7 cellular contexts compared by ENCODE assay signal in the genomic region with DNA sequence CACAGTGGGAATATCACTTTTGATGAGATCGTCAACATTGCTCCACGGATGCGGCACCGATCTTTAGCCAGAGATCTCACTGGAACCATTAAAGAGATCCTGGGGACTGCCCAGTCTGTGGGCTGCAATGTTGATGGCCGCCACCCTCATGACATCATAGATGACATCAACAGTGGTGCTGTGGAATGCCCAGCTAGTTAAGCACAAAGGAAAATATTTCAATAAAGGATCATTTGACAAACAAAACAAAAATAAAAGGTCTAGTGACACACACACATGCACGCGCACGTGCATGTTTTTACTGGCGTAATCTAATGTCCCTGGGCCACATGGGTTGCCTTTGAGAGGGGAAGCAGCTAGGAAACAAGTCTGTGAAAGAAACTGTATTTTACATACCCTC.
A peak's percentile ranks its signal among the peaks of the same experiment; 100 is the strongest.
DNase-seq lines count a peak whose midpoint lies in the region; ATAC-seq, FAIRE-seq and TF ChIP-seq lines count a peak whose summit lies in the region.
"Not testable (repeated sequence)": the region's sequence is repeated elsewhere in the genome, so short reads cannot be mapped to it uniquely, and the experiment has no call there.

No MANE protein-coding gene starts in this region.

- not testable (repeated sequence) for H2BK12ac ChIP-seq in neuronal stem cell (ENCODE audit: low read length)

- intact Hi-C loops in K562 (cut with micrococcal nuclease): not testable (repeated sequence)

- H2AFZ ChIP-seq in SK-N-SH (ENCODE audit: low read depth): peak overlapping the region; percentile 72; the same call in 1 of the 2 replicates
- not testable (repeated sequence) for H2AFZ ChIP-seq in K562 (ENCODE audit: low read depth, low read length)
- H2AFZ ChIP-seq in neuronal stem cell (ENCODE audit: low read length): peak overlapping the region; percentile 29

- H3K79me1 ChIP-seq in neuronal stem cell (ENCODE audit: low read depth, low read length): not testable (repeated sequence)

- not testable (repeated sequence) for H3K4me1 ChIP-seq in SK-N-SH (ENCODE audit: control insufficient read depth in 1 of 2, insufficient read depth in 2 of 2, low read depth in 1 of 2, low read length in 1 of 2); neuronal stem cell (ENCODE audit: control insufficient read depth in 2 of 2, insufficient read depth in 1 of 2, low read depth in 1 of 2, low read length in 2 of 2)
- peaks cover 12 to 16% of the 10 kb centered on the region in 2 experiments; a peak in 4 of 5 replicates for H3K4me1 ChIP-seq in K562 (replicated peaks in 1 of 2; ENCODE audit: control insufficient read depth in 2 of 2, insufficient read depth in 2 of 2, low read length in 2 of 2)

- not testable (repeated sequence) for H2BK5ac ChIP-seq in neuronal stem cell (ENCODE audit: low read length)

- H2AK5ac ChIP-seq in neuronal stem cell (ENCODE audit: low read depth, low read length): not testable (repeated sequence)

- H3K27me3 ChIP-seq in SK-N-SH (ENCODE audit: insufficient read depth); K562 (ENCODE audit: control insufficient read depth in 2 of 2, insufficient read depth in 2 of 2, low read length in 2 of 2); neuronal stem cell (ENCODE audit: control insufficient read depth in 3 of 3, insufficient read depth in 3 of 3, low read depth in 1 of 3, low read length in 3 of 3): not testable (repeated sequence)

- not testable (repeated sequence) for TF ChIP-seq RAD21 in SK-N-SH (IDR thresholded peaks at IDR 0.05; ENCODE audit: low read length); K562 (CRISPR knock-in tag; conservative IDR thresholded peaks at IDR 0.05 in 1 of 2, IDR thresholded peaks at IDR 0.05 in 1 of 2)

- 94% methylated on average over 9 of the region's 9 CpGs for WGBS in SK-N-SH (ENCODE audit: low lambda C conversion rate)
- 88% methylated on average over 9 of the region's 9 CpGs for WGBS in K562 (ENCODE audit: insufficient coverage, low coverage, missing lambda C conversion rate)
- no CpG with 5 or more reads among the region's 9 CpGs for WGBS in neuronal stem cell (ENCODE audit: extremely low coverage in 2 of 2, insufficient read length in 2 of 2, insufficient replicate concordance in 1 of 2), 2 donors

- not testable (repeated sequence) for H3K9me3 Mint-ChIP-seq in type B pancreatic cell

- not testable (repeated sequence) for TF ChIP-seq EP300 in SK-N-SH (IDR thresholded peaks at IDR 0.05; ENCODE audit: borderline replicate concordance in 1 of 2, low read depth in 1 of 2, low read length in 1 of 2); K562 (IDR thresholded peaks at IDR 0.05; ENCODE audit: low read length)

- not testable (repeated sequence) for TF ChIP-seq CTCF in SK-N-SH (IDR thresholded peaks at IDR 0.05); K562 (IDR thresholded peaks at IDR 0.05 in 2 of 3, conservative IDR thresholded peaks at IDR 0.05 in 1 of 3; ENCODE audit: insufficient read depth in 2 of 3, low read depth in 1 of 3, low read length in 3 of 3); fibroblast of mammary gland (conservative IDR thresholded peaks at IDR 0.05; ENCODE audit: control insufficient read depth, insufficient read depth, low read depth, low read length); type B pancreatic cell (conservative IDR thresholded peaks at IDR 0.05)

- not testable (repeated sequence) for H3K9me1 ChIP-seq in K562 (ENCODE audit: control insufficient read depth, insufficient read depth, low read length)

- H3K9me3 ChIP-seq in SK-N-SH; K562 (replicated peaks; ENCODE audit: control insufficient read depth, insufficient read depth, low read depth, low read length); neuronal stem cell (replicated peaks in 1 of 2; ENCODE audit: control insufficient read depth in 2 of 2, insufficient read depth in 1 of 2, low read depth in 1 of 2, low read length in 2 of 2): not testable (repeated sequence)

- not testable (repeated sequence) for H3K79me2 ChIP-seq in SK-N-SH (ENCODE audit: insufficient read depth); K562 (ENCODE audit: control insufficient read depth, insufficient read depth, low read length)

- H3K27me3 Mint-ChIP-seq in type B pancreatic cell: not testable (repeated sequence)

- in situ Hi-C loops in K562 (cut with MboI): not testable (repeated sequence)

- H3K18ac ChIP-seq in neuronal stem cell (ENCODE audit: low read length): not testable (repeated sequence)

- H3F3A ChIP-seq in SK-N-SH (replicated peaks; ENCODE audit: insufficient read depth): not testable (repeated sequence)

- H3K27ac ChIP-seq in SK-N-SH (ENCODE audit: low read depth in 2 of 2, low read length in 1 of 2); K562 (ENCODE audit: extremely low read depth, low read depth, low read length); neuronal stem cell (replicated peaks; ENCODE audit: low read length): not testable (repeated sequence)

- not testable (repeated sequence) for BruUV-seq in K562 (replicated peaks; lab: Mats Ljungman, UMichigan)

- not testable (repeated sequence) for H3K14ac ChIP-seq in neuronal stem cell (ENCODE audit: low read length)

- H3K4ac ChIP-seq in neuronal stem cell (ENCODE audit: low read length): not testable (repeated sequence)

- H4K91ac ChIP-seq in neuronal stem cell (ENCODE audit: low read depth, low read length, poor library complexity): not testable (repeated sequence)

- POLR2A ChIA-PET in SK-N-SH (lab: Yijun Ruan, JAX); K562 (lab: Yijun Ruan, JAX): not testable (repeated sequence)

- CTCF ChIA-PET in SK-N-SH (lab: Yijun Ruan, JAX) (interaction anchor here (0.7 to 1.3 kb wide), 3 partner anchors 20 to 119 kb away, joined by 3 read pairs; no protein-coding TSS in a partner anchor), K562 (lab: Yijun Ruan, JAX; ENCODE audit: low intra/inter-chr PET ratio) (interaction anchor here (0.6 kb wide), 1 partner anchor 117 kb away, joined by 3 read pairs; no protein-coding TSS in a partner anchor)

- H2BK15ac ChIP-seq in neuronal stem cell (ENCODE audit: low read length): not testable (repeated sequence)

- not testable (repeated sequence) for H4K20me1 ChIP-seq in SK-N-SH (ENCODE audit: insufficient read depth); K562 (replicated peaks; ENCODE audit: control insufficient read depth, insufficient read depth, low read length)

- not testable (repeated sequence) for H3K36me3 ChIP-seq in SK-N-SH (replicated peaks in 1 of 2; ENCODE audit: control insufficient read depth in 1 of 2, insufficient read depth in 2 of 2, low read length in 1 of 2); K562 (ENCODE audit: control insufficient read depth, insufficient read depth, low read length); neuronal stem cell (replicated peaks in 1 of 2; ENCODE audit: control insufficient read depth in 2 of 2, insufficient read depth in 2 of 2, low read length in 2 of 2)

- not testable (repeated sequence) for H3K9me2 ChIP-seq in SK-N-SH

- not testable (repeated sequence) for H3K36me3 Mint-ChIP-seq in type B pancreatic cell

- not testable (repeated sequence) for H3K4me3 Mint-ChIP-seq in type B pancreatic cell

- peak; percentile 62 for DNase-seq in EH (ENCODE audit: low read depth)
- DNase-seq in SK-N-SH; K562 (ENCODE audit: extremely low read depth in 1 of 4, low spot score in 3 of 4); neuronal stem cell (ENCODE audit: low spot score); type B pancreatic cell (ENCODE audit: extremely low spot score, unreplicated experiment): not testable (repeated sequence)
- DNase-seq in fibroblast of mammary gland (ENCODE audit: low read depth): peak; percentile 51
- peak; percentile 57 for DNase-seq in left kidney (ENCODE audit: low read depth, low spot score)

- not testable (repeated sequence) for ATAC-seq in K562

- not testable (repeated sequence) for H2BK120ac ChIP-seq in neuronal stem cell (ENCODE audit: low read depth, low read length)

- H3K27ac Mint-ChIP-seq in type B pancreatic cell: peak overlapping the region; percentile 72

- H3K9ac ChIP-seq in SK-N-SH; K562 (ENCODE audit: insufficient read depth in 1 of 2, low read depth in 2 of 2, low read length in 2 of 2); neuronal stem cell (ENCODE audit: low read depth, low read length, poor library complexity): not testable (repeated sequence)

- H4K8ac ChIP-seq in neuronal stem cell (ENCODE audit: low read depth, low read length): not testable (repeated sequence)

- TF ChIP-seq POLR2A in K562 (conservative IDR thresholded peaks at IDR 0.05): not testable (repeated sequence)

- not testable (repeated sequence) for H3K4me3 ChIP-seq in SK-N-SH (ENCODE audit: low read depth in 2 of 2, low read length in 1 of 2); K562; fibroblast of mammary gland (ENCODE audit: control insufficient read depth, low read depth, low read length); neuronal stem cell (ENCODE audit: low read length in 2 of 2)

- H3K4me2 ChIP-seq in SK-N-SH; K562 (ENCODE audit: insufficient read depth, low read length); neuronal stem cell (ENCODE audit: insufficient read depth, low read length, poor library complexity, severe bottlenecking): not testable (repeated sequence)

- H3K23ac ChIP-seq in neuronal stem cell (ENCODE audit: low read depth, low read length, poor library complexity): not testable (repeated sequence)

- FAIRE-seq in K562 (lab: Jason Lieb, UNC): not testable (repeated sequence)

- peaks cover 31% of the 10 kb centered on the region for H3K4me1 Mint-ChIP-seq in type B pancreatic cell (ENCODE audit: unreplicated experiment)

TF ChIP-seq in K562, 482 proteins besides CTCF, POLR2A, EP300 and RAD21 (continues in another document):
- TF ChIP-seq ATF7 (IDR thresholded peaks at IDR 0.05) (peak; percentile 66), ATF3 (IDR thresholded peaks at IDR 0.05) (peak; percentile 70), CREM (IDR thresholded peaks at IDR 0.05; ENCODE audit: low read depth) (peak; percentile 29; the same call in 1 of the 2 replicates)
- not testable (repeated sequence) for TF ChIP-seq ATF3 (CRISPR knock-in tag; conservative IDR thresholded peaks at IDR 0.05)
